In the genomic region with DNA sequence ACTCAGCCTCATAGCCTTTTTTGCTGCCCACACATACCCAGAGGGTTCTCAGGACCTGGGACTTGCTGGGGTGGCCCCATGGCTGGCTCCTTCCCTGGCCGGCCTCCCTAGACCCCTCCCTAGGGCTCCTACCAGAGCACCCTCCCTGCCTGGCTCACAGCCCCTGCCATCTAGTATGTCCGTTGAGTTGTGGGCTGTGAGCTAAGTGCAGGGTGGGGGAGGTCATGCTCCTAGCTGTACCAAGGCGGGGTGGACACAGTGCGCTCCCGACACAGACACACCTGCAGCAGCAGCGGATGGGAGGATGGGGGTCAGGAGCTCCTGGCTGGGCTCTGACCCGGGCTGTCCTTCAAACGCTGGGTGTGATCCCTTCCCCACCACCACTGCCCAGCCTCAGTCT, we compare ENCODE assay signal across 19 cellular contexts. TPM values are rescaled to one million over a fixed set of nuclear protein-coding genes. Genes with fewer than 3 reads are reported as not detected.
DNase-seq lines count a peak whose midpoint lies in the region; ATAC-seq and TF ChIP-seq lines count a peak whose summit lies in the region.
"Had no signal": no experiment of that assay in that cellular context is flagged by ENCODE, and none has a peak within 500 bp of the region (broad histone marks: within the 10 kb centered on the region; RNA-seq: fewer than 3 reads in every experiment).

No MANE protein-coding gene starts in this region.

- no peak overlapping the region for H3K9ac ChIP-seq in neuronal stem cell (ENCODE audit: low read depth, low read length, poor library complexity)

- no peak overlapping the region for H4K8ac ChIP-seq in neuronal stem cell (ENCODE audit: low read depth, low read length)

- H3K27ac ChIP-seq in CD4-positive, alpha-beta T cell (ENCODE audit: low read depth, low read length), result no peak overlapping the region
- H3K27ac ChIP-seq in RWPE2 (ENCODE audit: poor library complexity, severe bottlenecking) (no peak overlapping the region), neuronal stem cell (replicated peaks; ENCODE audit: low read length) (no peak overlapping the region)
- H3K27ac ChIP-seq: A549, C4-2B had no signal

- no peak overlapping the region for H3K27ac Mint-ChIP-seq in CD4-positive, alpha-beta T cell
- H3K27ac Mint-ChIP-seq in type B pancreatic cell, result peak overlapping the region; percentile 31
- H3K27ac Mint-ChIP-seq in T-helper 2 cell treated with Interferon-gamma antibody and Interleukin-4, amounts not matched to agents 5 μg/mL and 100 μg/mL, for 36 hours, result no peak overlapping the region

- intact Hi-C loops in CD4-positive, alpha-beta T cell (cut with DNase I, micrococcal nuclease), result no loop called here

- H3K79me1 ChIP-seq in neuronal stem cell (ENCODE audit: low read depth, low read length), result peaks cover 22% of the 10 kb centered on the region

- no peaks in the 10 kb centered on the region for H3K4me1 Mint-ChIP-seq in CD4-positive, alpha-beta T cell (ENCODE audit: low read depth)
- H3K4me1 Mint-ChIP-seq in type B pancreatic cell (ENCODE audit: unreplicated experiment), result no peaks in the 10 kb centered on the region
- H3K4me1 Mint-ChIP-seq in T-helper 2 cell treated with Interferon-gamma antibody and Interleukin-4, amounts not matched to agents 5 μg/mL and 100 μg/mL, for 36 hours (ENCODE audit: low read depth), result peaks cover 5% of the 10 kb centered on the region

- no peaks in the 10 kb centered on the region for H3K9me3 ChIP-seq in CD4-positive, alpha-beta T cell (ENCODE audit: control insufficient read depth, low read length)
- no peaks in the 10 kb centered on the region for H3K9me3 ChIP-seq in RWPE2 (ENCODE audit: severe bottlenecking)
- H3K9me3 ChIP-seq in neuronal stem cell (replicated peaks in 1 of 2; ENCODE audit: control insufficient read depth in 2 of 2, insufficient read depth in 1 of 2, low read depth in 1 of 2, low read length in 2 of 2), result peaks cover 0 to 3% of the 10 kb centered on the region in 2 donors
- H3K9me3 ChIP-seq: A549 had no signal

- H3K4me3 Mint-ChIP-seq in CD4-positive, alpha-beta T cell, result peak overlapping the region; percentile 55
- H3K4me3 Mint-ChIP-seq in type B pancreatic cell, result no peak overlapping the region
- no peak overlapping the region for H3K4me3 Mint-ChIP-seq in T-helper 2 cell treated with Interferon-gamma antibody and Interleukin-4, amounts not matched to agents 5 μg/mL and 100 μg/mL, for 36 hours

- no peak overlapping the region for H4K91ac ChIP-seq in neuronal stem cell (ENCODE audit: low read depth, low read length, poor library complexity)

- H3K23ac ChIP-seq in neuronal stem cell (ENCODE audit: low read depth, low read length, poor library complexity), result peak overlapping the region; percentile 13

- no peak overlapping the region for H2AK5ac ChIP-seq in neuronal stem cell (ENCODE audit: low read depth, low read length)

- no peak overlapping the region for H3K14ac ChIP-seq in neuronal stem cell (ENCODE audit: low read length)

- no peak overlapping the region for H2AFZ ChIP-seq in neuronal stem cell (ENCODE audit: low read length)

- H3K27me3 Mint-ChIP-seq in CD4-positive, alpha-beta T cell, result no peaks in the 10 kb centered on the region
- H3K27me3 Mint-ChIP-seq in type B pancreatic cell, result no peaks in the 10 kb centered on the region
- H3K27me3 Mint-ChIP-seq in T-helper 2 cell treated with Interferon-gamma antibody and Interleukin-4, amounts not matched to agents 5 μg/mL and 100 μg/mL, for 36 hours (ENCODE audit: low read depth), result peaks cover 2% of the 10 kb centered on the region

- POLR2A ChIA-PET in CD4-positive, alpha-beta T cell (lab: Charles Lee), result no interaction called here

- no peak overlapping the region for H3K18ac ChIP-seq in neuronal stem cell (ENCODE audit: low read length)

- H2BK15ac ChIP-seq in neuronal stem cell (ENCODE audit: low read length), result no peak overlapping the region

- CTCF ChIA-PET in CD4-positive, alpha-beta T cell (lab: Charles Lee), result no interaction called here

- no peak overlapping the region for H3K4me2 ChIP-seq in neuronal stem cell (ENCODE audit: insufficient read depth, low read length, poor library complexity, severe bottlenecking)
- H3K4me2 ChIP-seq: A549 had no signal

- no peak for DNase-seq in CD4-positive, alpha-beta T cell
- DNase-seq in RWPE2 (ENCODE audit: low spot score) (peak; percentile 43), neuronal stem cell (ENCODE audit: low spot score) (no peak), type B pancreatic cell (ENCODE audit: extremely low spot score, unreplicated experiment) (no peak), foreskin fibroblast (no peak), GM03348 (ENCODE audit: low spot score) (no peak)
- no peak for DNase-seq in T-helper 2 cell treated with Interferon-gamma antibody and Interleukin-4, amounts not matched to agents 5 μg/mL and 100 μg/mL, for 36 hours (ENCODE audit: low spot score)
- DNase-seq: 8988T; ACHN; CD4-positive, CD25-positive, alpha-beta regulatory T cell; CD8-positive, alpha-beta memory T cell; DMS 273 treated with DMSO at 0.1 percent for 48 hours; DMS79; EL; GDM1; GOT3; HCEC 1CT had no signal

- no peaks in the 10 kb centered on the region for H3K4me1 ChIP-seq in RWPE2 (ENCODE audit: insufficient read depth, poor library complexity, severe bottlenecking)
- peaks cover 0 to 2% of the 10 kb centered on the region in 2 donors for H3K4me1 ChIP-seq in neuronal stem cell (ENCODE audit: control insufficient read depth in 2 of 2, insufficient read depth in 1 of 2, low read depth in 1 of 2, low read length in 2 of 2)

- H3K36me3 ChIP-seq in RWPE2 (ENCODE audit: low read depth), result no peaks in the 10 kb centered on the region
- peaks cover 29 to 58% of the 10 kb centered on the region in 2 donors for H3K36me3 ChIP-seq in neuronal stem cell (replicated peaks in 1 of 2; ENCODE audit: control insufficient read depth in 2 of 2, insufficient read depth in 2 of 2, low read length in 2 of 2)

- H2BK12ac ChIP-seq in neuronal stem cell (ENCODE audit: low read length), result no peak overlapping the region

- H3K9me3 Mint-ChIP-seq in CD4-positive, alpha-beta T cell, result no peaks in the 10 kb centered on the region
- H3K9me3 Mint-ChIP-seq in type B pancreatic cell, result no peaks in the 10 kb centered on the region
- H3K9me3 Mint-ChIP-seq in T-helper 2 cell treated with Interferon-gamma antibody and Interleukin-4, amounts not matched to agents 5 μg/mL and 100 μg/mL, for 36 hours, result no peaks in the 10 kb centered on the region
- H3K9me3 Mint-ChIP-seq: CD4-positive, CD25-positive, alpha-beta regulatory T cell; CD8-positive, alpha-beta memory T cell had no signal

- H3K27me3 ChIP-seq in CD4-positive, alpha-beta T cell (ENCODE audit: control insufficient read depth, insufficient read depth, low read length), result no peaks in the 10 kb centered on the region
- H3K27me3 ChIP-seq in RWPE2 (ENCODE audit: insufficient read depth, poor library complexity, severe bottlenecking), result no peaks in the 10 kb centered on the region
- H3K27me3 ChIP-seq in neuronal stem cell (ENCODE audit: control insufficient read depth in 3 of 3, insufficient read depth in 3 of 3, low read depth in 1 of 3, low read length in 3 of 3), result no peaks in the 10 kb centered on the region

- no peak overlapping the region for H2BK120ac ChIP-seq in neuronal stem cell (ENCODE audit: low read depth, low read length)

- H3K36me3 Mint-ChIP-seq in CD4-positive, alpha-beta T cell (ENCODE audit: low read depth), result peaks cover 9% of the 10 kb centered on the region
- H3K36me3 Mint-ChIP-seq in type B pancreatic cell, result no peaks in the 10 kb centered on the region
- peaks cover 2% of the 10 kb centered on the region for H3K36me3 Mint-ChIP-seq in T-helper 2 cell treated with Interferon-gamma antibody and Interleukin-4, amounts not matched to agents 5 μg/mL and 100 μg/mL, for 36 hours (ENCODE audit: low read depth)
- H3K36me3 Mint-ChIP-seq: CD4-positive, CD25-positive, alpha-beta regulatory T cell had no signal

- TF ChIP-seq CTCF in CD4-positive, alpha-beta T cell (IDR thresholded peaks at IDR 0.05), result no peak
- TF ChIP-seq CTCF in RWPE2 (IDR thresholded peaks at IDR 0.05; ENCODE audit: poor library complexity, severe bottlenecking) (no peak), type B pancreatic cell (conservative IDR thresholded peaks at IDR 0.05) (no peak), foreskin fibroblast (IDR thresholded peaks at IDR 0.05; ENCODE audit: low read depth, low read length) (no peak)

- H2BK5ac ChIP-seq in neuronal stem cell (ENCODE audit: low read length), result no peak overlapping the region

- H3K4ac ChIP-seq in neuronal stem cell (ENCODE audit: low read length), result no peak overlapping the region

- H3K4me3 ChIP-seq in RWPE2 (ENCODE audit: severe bottlenecking) (no peak overlapping the region), neuronal stem cell (ENCODE audit: low read length in 2 of 2) (no peak overlapping the region), foreskin fibroblast (ENCODE audit: low read depth in 1 of 2, low read length in 2 of 2) (no peak overlapping the region)
- H3K4me3 ChIP-seq: A549 had no signal

- no CpG with 5 or more reads among the region's 8 CpGs for WGBS in neuronal stem cell (ENCODE audit: extremely low coverage in 2 of 2, insufficient read length in 2 of 2, insufficient replicate concordance in 1 of 2), 2 donors

- no peak for ATAC-seq in CD4-positive, alpha-beta T cell (ENCODE audit: poor library complexity)
- no peak for ATAC-seq in RWPE2 (ENCODE audit: low read depth)
- ATAC-seq: A549 had no signal

RNA-seq across cellular contexts. Expression of gene HMCES, which starts 41.6 kb away (rescaled TPM):
- 10 to 100 TPM; 63.5 to 64.0 TPM for total RNA-seq in CD4-positive, alpha-beta T cell
- 26.8 TPM for polyA plus RNA-seq in neuronal stem cell (2013, experiment 1 of 2)
- polyA plus RNA-seq in neuronal stem cell (2013, experiment 2 of 2), result 25.4 TPM
- 33.2 and 34.9 TPM in 2 replicates for total RNA-seq in type B pancreatic cell (ENCODE audit: low replicate concordance)
